18 cellular contexts compared by ENCODE assay signal in the genomic region with DNA sequence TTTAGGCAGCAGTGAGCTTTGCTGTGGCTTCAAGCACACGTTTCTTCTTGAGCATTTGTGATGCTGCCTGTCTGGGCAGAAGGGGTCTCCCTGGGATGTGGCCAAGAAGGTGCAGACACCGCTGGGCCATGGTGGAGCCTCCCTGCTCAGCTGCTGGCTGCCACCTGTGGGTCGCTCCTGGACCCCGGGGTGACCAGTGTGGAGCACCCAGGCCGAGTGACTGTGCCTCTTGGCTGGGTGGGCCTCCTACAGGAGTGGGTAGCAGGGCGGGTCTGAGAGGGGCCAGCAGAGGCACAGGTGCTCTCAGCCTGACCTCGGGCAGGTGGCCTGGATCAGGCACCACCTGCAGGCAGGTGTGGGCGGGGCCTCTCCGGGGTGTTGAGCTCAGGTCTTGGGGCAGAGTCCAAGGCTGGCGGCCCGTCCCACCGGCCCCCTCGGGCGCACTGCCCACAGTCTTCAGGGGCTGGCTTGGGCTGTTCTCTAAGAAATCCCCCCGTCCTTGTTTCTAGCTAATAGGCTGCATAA. TPM values are rescaled to one million over a fixed set of nuclear protein-coding genes. Genes with fewer than 3 reads are reported as not detected.
DNase-seq lines count a peak whose midpoint lies in the region; ATAC-seq and TF ChIP-seq lines count a peak whose summit lies in the region.
"Had no signal": no experiment of that assay in that cellular context is flagged by ENCODE, and none has a peak within 500 bp of the region (broad histone marks: within the 10 kb centered on the region; RNA-seq: fewer than 3 reads in every experiment).

No MANE protein-coding gene starts in this region.

- no peak overlapping the region for H3K4me3 Mint-ChIP-seq in chondrocyte (ENCODE audit: unreplicated experiment)
- no peak overlapping the region for H3K4me3 Mint-ChIP-seq in natural killer cell treated with Interleukin-12 subunit alpha and Interleukin-12 subunit beta and Interleukin-15 and Interleukin-18, amount 100 ng/mL, for 72 hours
- H3K4me3 Mint-ChIP-seq: B cell; CD4-positive, alpha-beta memory T cell; GM23338 had no signal

- no peaks in the 10 kb centered on the region for H3K27me3 ChIP-seq in BLaER1
- no peaks in the 10 kb centered on the region for H3K27me3 ChIP-seq in osteoblast (ENCODE audit: insufficient read depth, low read length)

- no peaks in the 10 kb centered on the region for H3K27me3 Mint-ChIP-seq in chondrocyte (ENCODE audit: low read depth)
- H3K27me3 Mint-ChIP-seq in natural killer cell treated with Interleukin-12 subunit alpha and Interleukin-12 subunit beta and Interleukin-15 and Interleukin-18, amount 100 ng/mL, for 72 hours, result no peaks in the 10 kb centered on the region
- H3K27me3 Mint-ChIP-seq: B cell; CD4-positive, alpha-beta memory T cell had no signal

- DNase-seq in Right ventricle myocardium inferior (ENCODE audit: missing footprints), result peak; percentile 20
- DNase-seq in left ventricle myocardium superior, result no peak
- DNase-seq in chondrocyte (ENCODE audit: low spot score), result peak; percentile 91
- peak; percentile 60 for DNase-seq in osteoblast (ENCODE audit: insufficient read length, low spot score, missing footprints)
- no peak for DNase-seq in pons (ENCODE audit: low spot score)
- DNase-seq in natural killer cell treated with Interleukin-12 subunit alpha and Interleukin-12 subunit beta and Interleukin-15 and Interleukin-18, amount 100 ng/mL, for 72 hours (ENCODE audit: low spot score), result no peak
- DNase-seq: C1 segment of cervical spinal cord; Calu3; CD4-positive, alpha-beta memory T cell; COR-L47; DMS53; DMS79 treated with DMSO at 0.1 percent for 48 hours; GF-D8; HCEC 1CT had no signal

- H4K20me1 ChIP-seq in BLaER1 (peaks cover 16% of the 10 kb centered on the region; the same call in 1 of the 2 replicates), osteoblast (ENCODE audit: insufficient read depth, low read length) (no peaks in the 10 kb centered on the region)

- H3K4me1 Mint-ChIP-seq in chondrocyte (ENCODE audit: low read depth), result no peaks in the 10 kb centered on the region
- H3K4me1 Mint-ChIP-seq in natural killer cell treated with Interleukin-12 subunit alpha and Interleukin-12 subunit beta and Interleukin-15 and Interleukin-18, amount 100 ng/mL, for 72 hours (ENCODE audit: low read depth in 2 of 2), result no peaks in the 10 kb centered on the region
- H3K4me1 Mint-ChIP-seq: B cell; CD4-positive, alpha-beta memory T cell; GM23338 had no signal

- peak overlapping the region; percentile 92 for H3K27ac ChIP-seq in BLaER1
- H3K27ac ChIP-seq in osteoblast (ENCODE audit: low read depth, low read length), result no peak overlapping the region

- H3K36me3 Mint-ChIP-seq in chondrocyte (ENCODE audit: low read depth), result no peaks in the 10 kb centered on the region
- H3K36me3 Mint-ChIP-seq in natural killer cell treated with Interleukin-12 subunit alpha and Interleukin-12 subunit beta and Interleukin-15 and Interleukin-18, amount 100 ng/mL, for 72 hours, result no peaks in the 10 kb centered on the region
- H3K36me3 Mint-ChIP-seq: CD4-positive, alpha-beta memory T cell had no signal

- no peaks in the 10 kb centered on the region for H3K9me3 ChIP-seq in BLaER1
- peaks cover 8% of the 10 kb centered on the region for H3K9me3 ChIP-seq in osteoblast (ENCODE audit: low read depth, low read length)

- TF ChIP-seq CTCF in chondrocyte (IDR thresholded peaks at IDR 0.05) (no peak), osteoblast (IDR thresholded peaks at IDR 0.05; ENCODE audit: extremely low read depth, low read depth, low read length) (no peak)

- ATAC-seq in Right ventricle myocardium inferior, result no peak
- no peak for ATAC-seq in left ventricle myocardium superior
- no peak for ATAC-seq in natural killer cell treated with Interleukin-12 subunit alpha and Interleukin-12 subunit beta and Interleukin-15 and Interleukin-18, amount 100 ng/mL, for 72 hours
- ATAC-seq in GM18909 (IDR thresholded peaks at IDR 0.05; ENCODE audit: poor library complexity, unreplicated experiment), result no peak
- ATAC-seq: GM23338 had no signal

- H3K4me3 ChIP-seq in BLaER1, result no peak overlapping the region
- H3K4me3 ChIP-seq in osteoblast (ENCODE audit: insufficient read depth, low read length), result no peak overlapping the region
- H3K4me3 ChIP-seq: GM23338 had no signal

- no peaks in the 10 kb centered on the region for H3K79me2 ChIP-seq in osteoblast (ENCODE audit: insufficient read depth, low read length)

- no peak overlapping the region for H2AFZ ChIP-seq in osteoblast (ENCODE audit: low read length)
- H2AFZ ChIP-seq: GM23338 had no signal

- no peaks in the 10 kb centered on the region for H3K9me3 Mint-ChIP-seq in chondrocyte (ENCODE audit: low read depth)
- H3K9me3 Mint-ChIP-seq in natural killer cell treated with Interleukin-12 subunit alpha and Interleukin-12 subunit beta and Interleukin-15 and Interleukin-18, amount 100 ng/mL, for 72 hours, result no peaks in the 10 kb centered on the region
- H3K9me3 Mint-ChIP-seq: CD4-positive, alpha-beta memory T cell had no signal

- H3K4me2 ChIP-seq in BLaER1 (peak overlapping the region; percentile 89), osteoblast (ENCODE audit: insufficient read depth, low read length) (no peak overlapping the region)
- H3K4me2 ChIP-seq: GM23338 had no signal

- H3K36me3 ChIP-seq in BLaER1 (peaks cover 6% of the 10 kb centered on the region; the same call in 1 of the 2 replicates), osteoblast (ENCODE audit: insufficient read depth, low read length) (no peaks in the 10 kb centered on the region)

- H3K9ac ChIP-seq in BLaER1, result 0 out of 2 replicates have a peak overlapping the region, but pooled peaks have one; percentile 72

- intact Hi-C loops in Right ventricle myocardium inferior (cut with DNase I), result no loop called here
- intact Hi-C loops in left ventricle myocardium superior (cut with micrococcal nuclease), result no loop called here

- no peak overlapping the region for H3K27ac Mint-ChIP-seq in chondrocyte (ENCODE audit: unreplicated experiment)
- H3K27ac Mint-ChIP-seq in natural killer cell treated with Interleukin-12 subunit alpha and Interleukin-12 subunit beta and Interleukin-15 and Interleukin-18, amount 100 ng/mL, for 72 hours, result no peak overlapping the region
- H3K27ac Mint-ChIP-seq: B cell; CD4-positive, alpha-beta memory T cell; GM23338 had no signal

- H3K4me1 ChIP-seq in BLaER1 (peaks cover 86% of the 10 kb centered on the region), osteoblast (ENCODE audit: insufficient read depth, low read length) (no peaks in the 10 kb centered on the region)

RNA-seq across cellular contexts. Expression of a gene that starts 42.0 kb away (rescaled TPM):
- 228 TPM for total RNA-seq in Right ventricle myocardium inferior
- 188 TPM for total RNA-seq in left ventricle myocardium superior
- 994 to 1,063 TPM (median 1,052 TPM) in 3 replicates for total RNA-seq in chondrocyte
- 1,531 and 1,612 TPM in 2 replicates for total RNA-seq in osteoblast
- total RNA-seq in natural killer cell treated with Interleukin-12 subunit alpha and Interleukin-12 subunit beta and Interleukin-15 and Interleukin-18, amount 100 ng/mL, for 72 hours, result not detected

Comparison
In these comparisons a context has a peak if more than half of its experiments do, and no peak if none do; other contexts are left out.
1. DNase-seq: peak in Right ventricle myocardium inferior (single experiment), chondrocyte (single experiment) and osteoblast (single experiment); none in left ventricle myocardium superior (single experiment), pons (single experiment) and natural killer cell treated with Interleukin-12 subunit alpha and Interleukin-12 subunit beta and Interleukin-15 and Interleukin-18, amount 100 ng/mL, for 72 hours (single experiment).
2. RNA of a gene that starts 42.0 kb away (total RNA-seq): 1,531 to 1,612 TPM in osteoblast, 994 to 1,063 TPM in chondrocyte, 228 TPM in Right ventricle myocardium inferior (single experiment) and 188 TPM in left ventricle myocardium superior (single experiment); not detected in natural killer cell treated with Interleukin-12 subunit alpha and Interleukin-12 subunit beta and Interleukin-15 and Interleukin-18, amount 100 ng/mL, for 72 hours; every median in the first group is over 100 times any median in the second.